ENCODE assay signal across 17 cellular contexts in genomic region chr4:54585321-54586000, GRCh38.
A peak's percentile ranks its signal among the peaks of the same experiment; 100 is the strongest.
DNase-seq lines count a peak whose midpoint lies in the region; ATAC-seq and TF ChIP-seq lines count a peak whose summit lies in the region.
"Had no signal": no experiment of that assay in that cellular context is flagged by ENCODE, and none has a peak within 500 bp of the region (broad histone marks: within the 10 kb centered on the region; RNA-seq: fewer than 3 reads in every experiment).

No MANE protein-coding gene starts in this region.

- H3K36me3 Mint-ChIP-seq in HFFc6 (ENCODE audit: low read depth): no peaks in the 10 kb centered on the region
- H3K36me3 Mint-ChIP-seq: activated CD8-positive, alpha-beta memory T cell treated with anti-CD3 and anti-CD28 coated beads, Interleukin-2, amount 10 ng/mL, durations not matched to agents 7 days and 5 days; IgD-negative memory B cell; T-cell had no signal

- DNase-seq in AG08396 (ENCODE audit: low spot score) (peak; percentile 20), HFFc6 (peak; percentile 72), astrocyte of the hippocampus (ENCODE audit: low read depth, low spot score) (peak; percentile 20), foreskin melanocyte (peak; percentile 24), Right ventricle myocardium inferior (ENCODE audit: missing footprints) (no peak)
- no peak for DNase-seq in activated CD4-positive, alpha-beta T cell treated with anti-CD3 and anti-CD28 coated beads, Interleukin-2, amount 50 U/mL, for 1 hour
- DNase-seq: activated CD4-positive, CD25-positive, alpha-beta regulatory T cell; activated CD8-positive, alpha-beta memory T cell treated with anti-CD3 and anti-CD28 coated beads, Interleukin-2, amount 10 ng/mL, durations not matched to agents 7 days and 5 days; activated effector memory CD4-positive, alpha-beta T cell treated with Interleukin-2 at 50 U/mL for 16 hours; anterior cingulate cortex; dermis blood vessel endothelial cell; hypothalamus; NCI-H2171; T-cell had no signal

- no peaks in the 10 kb centered on the region for H3K9me3 Mint-ChIP-seq in HFFc6
- H3K9me3 Mint-ChIP-seq: T-cell had no signal

- H3K27me3 Mint-ChIP-seq in HFFc6 (ENCODE audit: insufficient read depth): no peaks in the 10 kb centered on the region

- TF ChIP-seq CTCF in HFFc6 (IDR thresholded peaks at IDR 0.05): no peak

- H3K4me3 Mint-ChIP-seq in HFFc6: peak overlapping the region; percentile 54; the same call in 1 of the 2 replicates
- H3K4me3 Mint-ChIP-seq: activated CD8-positive, alpha-beta memory T cell treated with anti-CD3 and anti-CD28 coated beads, Interleukin-2, amount 10 ng/mL, durations not matched to agents 7 days and 5 days; IgD-negative memory B cell; T-cell had no signal

- H3K4me1 Mint-ChIP-seq in HFFc6 (ENCODE audit: low read depth): peaks cover 30% of the 10 kb centered on the region
- H3K4me1 Mint-ChIP-seq: activated CD8-positive, alpha-beta memory T cell treated with anti-CD3 and anti-CD28 coated beads, Interleukin-2, amount 10 ng/mL, durations not matched to agents 7 days and 5 days; IgD-negative memory B cell; T-cell had no signal

- intact Hi-C loops in Right ventricle myocardium inferior (cut with DNase I): no loop called here

- H3K27ac Mint-ChIP-seq in HFFc6: peak overlapping the region; percentile 81; the same call in 1 of the 2 replicates
- H3K27ac Mint-ChIP-seq: activated CD8-positive, alpha-beta memory T cell treated with anti-CD3 and anti-CD28 coated beads, Interleukin-2, amount 10 ng/mL, durations not matched to agents 7 days and 5 days; IgD-negative memory B cell; T-cell had no signal

- ATAC-seq in GM18858 (IDR thresholded peaks at IDR 0.05; ENCODE audit: unreplicated experiment) (no peak), GM19035 (IDR thresholded peaks at IDR 0.05; ENCODE audit: unreplicated experiment) (no peak), Right ventricle myocardium inferior (no peak)
- ATAC-seq: activated CD8-positive, alpha-beta memory T cell treated with anti-CD3 and anti-CD28 coated beads, Interleukin-2, amount 10 ng/mL, durations not matched to agents 7 days and 5 days; T-cell had no signal

Comparison
In these comparisons a context has a peak if more than half of its experiments do, and no peak if none do; other contexts are left out.
1. DNase-seq: peak in AG08396 (single experiment), HFFc6 (single experiment), astrocyte of the hippocampus (single experiment) and foreskin melanocyte (single experiment); none in activated CD4-positive, alpha-beta T cell treated with anti-CD3 and anti-CD28 coated beads, Interleukin-2, amount 50 U/mL, for 1 hour (single experiment) and Right ventricle myocardium inferior (single experiment).